ENCODE assay signal across 8 cellular contexts in the genomic region with DNA sequence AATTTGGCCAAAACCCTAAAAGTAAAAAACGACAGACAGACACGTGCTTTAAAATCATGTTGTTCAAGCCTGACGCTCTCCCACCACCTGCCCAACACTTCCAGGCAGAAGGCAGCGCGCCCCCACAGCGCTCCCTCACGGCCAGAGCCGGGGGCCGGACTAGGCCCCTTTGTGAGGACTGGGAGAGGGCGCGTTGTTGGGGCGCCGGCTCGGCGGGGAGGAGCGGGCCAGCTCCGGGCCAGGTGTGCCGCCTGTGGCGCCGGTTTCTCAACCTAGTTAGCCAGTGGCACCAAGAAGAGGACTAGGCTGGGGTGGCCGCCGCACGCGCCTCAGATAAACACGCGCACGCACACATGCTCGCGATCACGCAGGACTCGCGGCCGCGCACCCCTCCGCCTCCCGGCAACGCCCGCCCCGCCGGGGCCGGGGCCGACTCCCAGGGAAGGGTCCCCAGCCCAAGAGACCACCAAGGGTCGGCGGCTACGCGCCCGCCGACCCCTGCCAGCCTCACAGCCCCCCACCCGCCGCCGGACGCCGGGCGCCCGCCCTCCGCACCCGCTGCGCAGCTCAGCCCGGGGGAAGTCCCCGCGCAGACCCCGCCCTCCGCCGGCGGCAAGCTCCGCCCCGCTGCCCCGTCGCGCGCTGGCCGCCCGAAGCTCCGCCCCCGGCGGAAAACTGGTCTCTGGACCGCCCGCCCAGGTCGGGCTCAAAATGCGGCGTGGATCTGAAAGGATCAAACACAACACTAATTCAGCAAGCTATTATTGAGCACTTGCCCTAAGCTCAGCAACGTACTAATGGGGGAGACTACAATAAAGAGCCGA. TPM values are rescaled to one million over a fixed set of nuclear protein-coding genes. Genes with fewer than 3 reads are reported as not detected.
DNase-seq lines count a peak whose midpoint lies in the region; ATAC-seq, FAIRE-seq and TF ChIP-seq lines count a peak whose summit lies in the region.

TSS of gene IMMP2L (minus strand) at position 584 of the 824 bp plus-strand sequence.

- peak within 1 kb of the TSS; percentile 91 for H2BK5ac ChIP-seq in neuronal stem cell (ENCODE audit: low read length)

- peak within 1 kb of the TSS; percentile 96 for H2AFZ ChIP-seq in neuronal stem cell (ENCODE audit: low read length)

- H3K27me3 ChIP-seq in SJCRH30, result no peaks in the 10 kb centered on the region
- H3K27me3 ChIP-seq in foreskin keratinocyte, result no peaks in the 10 kb centered on the region
- no peaks in the 10 kb centered on the region for H3K27me3 ChIP-seq in neuronal stem cell (ENCODE audit: control insufficient read depth in 3 of 3, insufficient read depth in 3 of 3, low read depth in 1 of 3, low read length in 3 of 3)

- TF ChIP-seq POLR2A in H54 (IDR thresholded peaks at IDR 0.05; ENCODE audit: low read depth, low read length), result peak; percentile 58; the same call in 1 of the 2 replicates

- peak within 1 kb of the TSS; percentile 68 for H2AK5ac ChIP-seq in neuronal stem cell (ENCODE audit: low read depth, low read length)

- H3K23ac ChIP-seq in neuronal stem cell (ENCODE audit: low read depth, low read length, poor library complexity), result peak within 1 kb of the TSS; percentile 90

- H3K79me1 ChIP-seq in neuronal stem cell (ENCODE audit: low read depth, low read length), result no peaks in the 10 kb centered on the region

- H3K9ac ChIP-seq in neuronal stem cell (ENCODE audit: low read depth, low read length, poor library complexity), result peak within 1 kb of the TSS; percentile 83

- H4K8ac ChIP-seq in neuronal stem cell (ENCODE audit: low read depth, low read length), result peak within 1 kb of the TSS; percentile 90

- H2BK12ac ChIP-seq in neuronal stem cell (ENCODE audit: low read length), result no peak within 1 kb of the TSS

- H3K4ac ChIP-seq in neuronal stem cell (ENCODE audit: low read length), result no peak within 1 kb of the TSS

- TF ChIP-seq CTCF in foreskin keratinocyte (conservative IDR thresholded peaks at IDR 0.05), result peak; percentile 57

- H3K14ac ChIP-seq in neuronal stem cell (ENCODE audit: low read length), result peak within 1 kb of the TSS; percentile 87

- H3K4me1 ChIP-seq in SJCRH30, result peaks cover 6% of the 10 kb centered on the region
- peaks cover 20% of the 10 kb centered on the region for H3K4me1 ChIP-seq in foreskin keratinocyte
- peaks cover 0 to 9% of the 10 kb centered on the region in 2 donors for H3K4me1 ChIP-seq in neuronal stem cell (ENCODE audit: control insufficient read depth in 2 of 2, insufficient read depth in 1 of 2, low read depth in 1 of 2, low read length in 2 of 2)

- H2BK120ac ChIP-seq in neuronal stem cell (ENCODE audit: low read depth, low read length), result no peak within 1 kb of the TSS

- ATAC-seq in foreskin keratinocyte, result peak; percentile 89

- DNase-seq in GDM1 (lab: John Stamatoyannopoulos, UW), result peak; percentile 78
- peak; percentile 78 for DNase-seq in H54 (ENCODE audit: insufficient read length, low spot score)
- DNase-seq in LoVo (ENCODE audit: low spot score), result peak; percentile 94
- DNase-seq in SJCRH30, result peak; percentile 85 to 90
- DNase-seq in activated gamma-delta T cell treated with anti-CD3 and anti-CD28 coated beads, Interleukin-2, amount 50 U/mL, for 16 hours (ENCODE audit: low read depth), result peak; percentile 88
- DNase-seq in foreskin keratinocyte, result peak; percentile 78 to 90
- DNase-seq in neuronal stem cell (ENCODE audit: low spot score), result peak; percentile 76
- DNase-seq in stromal cell of bone marrow (ENCODE audit: low read depth), result peak; percentile 74

- peak within 1 kb of the TSS; percentile 90 for H3K4me3 ChIP-seq in SJCRH30
- peak within 1 kb of the TSS; percentile 66 to 94 for H3K4me3 ChIP-seq in neuronal stem cell (ENCODE audit: low read length in 2 of 2)

- H3K4me2 ChIP-seq in neuronal stem cell (ENCODE audit: insufficient read depth, low read length, poor library complexity, severe bottlenecking), result peak within 1 kb of the TSS; percentile 69

- H3K36me3 ChIP-seq in SJCRH30 (no peaks in the 10 kb centered on the region), neuronal stem cell (replicated peaks in 1 of 2; ENCODE audit: control insufficient read depth in 2 of 2, insufficient read depth in 2 of 2, low read length in 2 of 2) (peaks cover 0 to 4% of the 10 kb centered on the region in 2 donors)

- no CpG with 5 or more reads among the region's 83 CpGs for WGBS in neuronal stem cell (ENCODE audit: extremely low coverage in 2 of 2, insufficient read length in 2 of 2, insufficient replicate concordance in 1 of 2), 2 donors

- H4K91ac ChIP-seq in neuronal stem cell (ENCODE audit: low read depth, low read length, poor library complexity), result no peak within 1 kb of the TSS

- FAIRE-seq in H54 (lab: Jason Lieb, UNC), result peak; percentile 67

- H3K27ac ChIP-seq in SJCRH30, result peak within 1 kb of the TSS; percentile 87
- H3K27ac ChIP-seq in foreskin keratinocyte, result peak within 1 kb of the TSS; percentile 83
- H3K27ac ChIP-seq in neuronal stem cell (replicated peaks; ENCODE audit: low read length), result no peak within 1 kb of the TSS

- H3K18ac ChIP-seq in neuronal stem cell (ENCODE audit: low read length), result peak within 1 kb of the TSS; percentile 99

- H3K9me3 ChIP-seq in SJCRH30 (replicated peaks) (no peaks in the 10 kb centered on the region), neuronal stem cell (replicated peaks in 1 of 2; ENCODE audit: control insufficient read depth in 2 of 2, insufficient read depth in 1 of 2, low read depth in 1 of 2, low read length in 2 of 2) (no peaks in the 10 kb centered on the region)

- no peak within 1 kb of the TSS for H2BK15ac ChIP-seq in neuronal stem cell (ENCODE audit: low read length)

RNA-seq across cellular contexts. Expression of gene IMMP2L, which starts in this region (rescaled TPM):
- total RNA-seq in SJCRH30 (2014; rRNA removed; shearing (Covaris generic)), result 12.8 and 15.1 TPM in 2 replicates
- total RNA-seq in foreskin keratinocyte, result 9.1 and 11.8 TPM in 2 replicates
- 11.2 and 13.3 TPM in 2 replicates for polyA plus RNA-seq in foreskin keratinocyte
- polyA plus RNA-seq in neuronal stem cell (2013, experiment 1 of 2), result 13.0 TPM
- 12.4 TPM for polyA plus RNA-seq in neuronal stem cell (2013, experiment 2 of 2)
